ENCODE assay signal across 8 cellular contexts in genomic region chr13:35978607-35979316, GRCh38.
DNase-seq lines count a peak whose midpoint lies in the region; ATAC-seq and TF ChIP-seq lines count a peak whose summit lies in the region.

No MANE protein-coding gene starts in this region.

- 16 to 30% methylated on average over 7 to 8 of the region's 10 CpGs for WGBS in gastroesophageal sphincter (ENCODE audit: low coverage in 1 of 2), 2 donors
- WGBS in psoas muscle, 3 donors, result 29 to 40% (median 30%) methylated on average over 10 of the region's 10 CpGs

- no TSS peak for BruUV-seq in Calu3 (replicated peaks; lab: Mats Ljungman, UMichigan)

- H3K9me3 ChIP-seq in gastroesophageal sphincter, result no peaks in the 10 kb centered on the region
- H3K9me3 ChIP-seq in psoas muscle, result no peaks in the 10 kb centered on the region

- H3K27ac ChIP-seq in VCaP (no peak overlapping the region), gastroesophageal sphincter (peak overlapping the region; percentile 61 to 73 (median 67)), psoas muscle (peak overlapping the region; percentile 71)

- no peaks in the 10 kb centered on the region for H3K36me3 ChIP-seq in gastroesophageal sphincter
- H3K36me3 ChIP-seq in psoas muscle (ENCODE audit: insufficient read depth in 1 of 2, low read depth in 1 of 2), result no peaks in the 10 kb centered on the region

- TF ChIP-seq EP300 in gastroesophageal sphincter (IDR thresholded peaks at IDR 0.05), result no peak

- H3K4me1 Mint-ChIP-seq in Calu3 (ENCODE audit: low read depth, unreplicated experiment), result no peaks in the 10 kb centered on the region

- TF ChIP-seq CTCF in Calu3 (IDR thresholded peaks at IDR 0.05; ENCODE audit: unreplicated experiment) (peak; percentile 59), VCaP (conservative IDR thresholded peaks at IDR 0.05) (peak; percentile 76), gastroesophageal sphincter (IDR thresholded peaks at IDR 0.05) (peak; percentile 77 to 94 (median 88)), psoas muscle (IDR thresholded peaks at IDR 0.05) (peak; percentile 89)

- DNase-seq in Calu3, result peak; percentile 40
- DNase-seq in NCI-H128 (lab: John Stamatoyannopoulos, UW; ENCODE audit: unreplicated experiment), result peak; percentile 27
- DNase-seq in psoas muscle, result no peak
- no peak for DNase-seq in HPDE6-E6E7 (ENCODE audit: extremely low spot score)

- H3K27me3 ChIP-seq in gastroesophageal sphincter (no peaks in the 10 kb centered on the region), psoas muscle (ENCODE audit: insufficient read depth in 3 of 3, low read length in 2 of 3) (no peaks in the 10 kb centered on the region)

- intact Hi-C loops in Calu3 (cut with micrococcal nuclease; ENCODE audit: unreplicated experiment) (loop anchor here (1.0 kb wide), 1 partner anchor 297 kb away; no protein-coding TSS in a partner anchor), psoas muscle (cut with DNase I) (loop anchor here (2.0 to 10.0 kb wide), 3 partner anchors 154 to 756 kb away; partner anchors contain the start of gene DCLK1 (in 1 of the 2))

- peaks cover 2% of the 10 kb centered on the region for H3K9me3 Mint-ChIP-seq in Calu3 (ENCODE audit: low read depth, unreplicated experiment)

- H3K27ac Mint-ChIP-seq in Calu3 (ENCODE audit: unreplicated experiment), result no peak overlapping the region

- H3K4me3 Mint-ChIP-seq in Calu3 (ENCODE audit: low read depth, unreplicated experiment), result no peak overlapping the region

- peaks cover 14% of the 10 kb centered on the region for H3K27me3 Mint-ChIP-seq in Calu3 (ENCODE audit: unreplicated experiment)

- peak; percentile 75 for ATAC-seq in GM19351 (IDR thresholded peaks at IDR 0.05; ENCODE audit: unreplicated experiment)
- peak; percentile 22 for ATAC-seq in gastroesophageal sphincter
- peak; percentile 17 to 82 (median 60) for ATAC-seq in psoas muscle
- ATAC-seq in HG02870 (IDR thresholded peaks at IDR 0.05; ENCODE audit: unreplicated experiment), result no peak

- H3K4me1 ChIP-seq in gastroesophageal sphincter (peaks cover 0 to 16% (median 0%) of the 10 kb centered on the region in 3 donors), psoas muscle (peaks cover 5% of the 10 kb centered on the region)

- H3K36me3 Mint-ChIP-seq in Calu3 (ENCODE audit: insufficient read depth, unreplicated experiment), result no peaks in the 10 kb centered on the region

- no peak overlapping the region for H3K4me3 ChIP-seq in gastroesophageal sphincter
- no peak overlapping the region for H3K4me3 ChIP-seq in psoas muscle

- no peak for TF ChIP-seq POLR2A in gastroesophageal sphincter (IDR thresholded peaks at IDR 0.05)

- CTCF ChIA-PET in Calu3 (lab: Charles Lee), result interaction anchor here (3.7 kb wide), 1 partner anchor 296 kb away, joined by 26 read pairs; no protein-coding TSS in a partner anchor

Comparison
In these comparisons a context has a peak if more than half of its experiments do, and no peak if none do; other contexts are left out.
1. DNase-seq: peak in Calu3 (single experiment) and NCI-H128 (single experiment); none in psoas muscle (0 of 2) and HPDE6-E6E7 (single experiment).
2. Peak in every context shown above with its lines, with median percentiles within 50 percentile points of each other: CTCF ChIP-seq.